Comparison of ENCODE assay signal across 1 cellular context in the genomic region with DNA sequence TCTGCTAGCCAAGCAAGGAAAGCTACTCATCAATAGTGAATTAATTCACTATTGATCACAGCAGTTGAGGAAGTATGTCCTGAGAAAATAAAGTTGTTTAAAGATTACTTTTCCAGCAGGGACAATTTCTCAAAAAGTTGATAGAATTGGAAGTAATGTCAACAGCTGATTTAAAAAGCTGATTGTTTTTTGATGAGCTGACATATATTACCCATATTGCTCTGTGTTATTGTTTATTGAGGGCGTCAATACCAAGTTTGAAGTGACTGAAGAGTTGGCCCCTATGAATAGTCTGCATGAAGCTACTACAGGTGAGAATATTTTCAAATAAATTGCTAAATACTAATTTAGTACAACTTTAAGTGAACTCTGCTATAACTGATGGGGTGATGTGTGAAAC.
TF ChIP-seq lines count a peak whose summit lies in the region.

No MANE protein-coding gene starts in this region.

TF ChIP-seq in HepG2, 621 proteins besides CTCF, POLR2A, EP300 and RAD21 (continued from another document):
- TF ChIP-seq, protein P1, sequence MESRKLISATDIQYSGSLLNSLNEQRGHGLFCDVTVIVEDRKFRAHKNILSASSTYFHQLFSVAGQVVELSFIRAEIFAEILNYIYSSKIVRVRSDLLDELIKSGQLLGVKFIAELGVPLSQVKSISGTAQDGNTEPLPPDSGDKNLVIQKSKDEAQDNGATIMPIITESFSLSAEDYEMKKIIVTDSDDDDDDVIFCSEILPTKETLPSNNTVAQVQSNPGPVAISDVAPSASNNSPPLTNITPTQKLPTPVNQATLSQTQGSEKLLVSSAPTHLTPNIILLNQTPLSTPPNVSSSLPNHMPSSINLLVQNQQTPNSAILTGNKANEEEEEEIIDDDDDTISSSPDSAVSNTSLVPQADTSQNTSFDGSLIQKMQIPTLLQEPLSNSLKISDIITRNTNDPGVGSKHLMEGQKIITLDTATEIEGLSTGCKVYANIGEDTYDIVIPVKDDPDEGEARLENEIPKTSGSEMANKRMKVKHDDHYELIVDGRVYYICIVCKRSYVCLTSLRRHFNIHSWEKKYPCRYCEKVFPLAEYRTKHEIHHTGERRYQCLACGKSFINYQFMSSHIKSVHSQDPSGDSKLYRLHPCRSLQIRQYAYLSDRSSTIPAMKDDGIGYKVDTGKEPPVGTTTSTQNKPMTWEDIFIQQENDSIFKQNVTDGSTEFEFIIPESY (CRISPR knock-in tag; IDR thresholded peaks at IDR 0.05) = no peak
- TF ChIP-seq MAFF (IDR thresholded peaks at IDR 0.05; ENCODE audit: low read depth, low read length) = peak; percentile 70
- no peak for TF ChIP-seq ZMYM3 (CRISPR knock-in tag; IDR thresholded peaks at IDR 0.05)
- TF ChIP-seq, protein P2, sequence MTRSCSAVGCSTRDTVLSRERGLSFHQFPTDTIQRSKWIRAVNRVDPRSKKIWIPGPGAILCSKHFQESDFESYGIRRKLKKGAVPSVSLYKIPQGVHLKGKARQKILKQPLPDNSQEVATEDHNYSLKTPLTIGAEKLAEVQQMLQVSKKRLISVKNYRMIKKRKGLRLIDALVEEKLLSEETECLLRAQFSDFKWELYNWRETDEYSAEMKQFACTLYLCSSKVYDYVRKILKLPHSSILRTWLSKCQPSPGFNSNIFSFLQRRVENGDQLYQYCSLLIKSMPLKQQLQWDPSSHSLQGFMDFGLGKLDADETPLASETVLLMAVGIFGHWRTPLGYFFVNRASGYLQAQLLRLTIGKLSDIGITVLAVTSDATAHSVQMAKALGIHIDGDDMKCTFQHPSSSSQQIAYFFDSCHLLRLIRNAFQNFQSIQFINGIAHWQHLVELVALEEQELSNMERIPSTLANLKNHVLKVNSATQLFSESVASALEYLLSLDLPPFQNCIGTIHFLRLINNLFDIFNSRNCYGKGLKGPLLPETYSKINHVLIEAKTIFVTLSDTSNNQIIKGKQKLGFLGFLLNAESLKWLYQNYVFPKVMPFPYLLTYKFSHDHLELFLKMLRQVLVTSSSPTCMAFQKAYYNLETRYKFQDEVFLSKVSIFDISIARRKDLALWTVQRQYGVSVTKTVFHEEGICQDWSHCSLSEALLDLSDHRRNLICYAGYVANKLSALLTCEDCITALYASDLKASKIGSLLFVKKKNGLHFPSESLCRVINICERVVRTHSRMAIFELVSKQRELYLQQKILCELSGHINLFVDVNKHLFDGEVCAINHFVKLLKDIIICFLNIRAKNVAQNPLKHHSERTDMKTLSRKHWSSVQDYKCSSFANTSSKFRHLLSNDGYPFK (CRISPR knock-in tag; IDR thresholded peaks at IDR 0.05; ENCODE audit: borderline replicate concordance) = no peak
- no peak for TF ChIP-seq ZNF883 (CRISPR knock-in tag; IDR thresholded peaks at IDR 0.05; ENCODE audit: not compliant biosample characterization)
- TF ChIP-seq MAFK (conservative IDR thresholded peaks at IDR 0.05 in 1 of 2, IDR thresholded peaks at IDR 0.05 in 1 of 2; ENCODE audit: low read length in 2 of 2) = peak; percentile 70 to 75; a peak in 3 of 4 replicates
- TF ChIP-seq CBFB (CRISPR knock-in tag; IDR thresholded peaks at IDR 0.05) = no peak
